14 cellular contexts compared by ENCODE assay signal in genomic region chr13:81540777-81541176, GRCh38.
DNase-seq lines count a peak whose midpoint lies in the region; ATAC-seq, FAIRE-seq and TF ChIP-seq lines count a peak whose summit lies in the region.
"Had no signal": no experiment of that assay in that cellular context is flagged by ENCODE, and none has a peak within 500 bp of the region (broad histone marks: within the 10 kb centered on the region; RNA-seq: fewer than 3 reads in every experiment).

No MANE protein-coding gene starts in this region.

- H3K36me3 Mint-ChIP-seq in astrocyte (ENCODE audit: low read depth, unreplicated experiment): no peaks in the 10 kb centered on the region
- H3K36me3 Mint-ChIP-seq in activated CD4-positive, alpha-beta T cell treated with anti-CD3 and anti-CD28 coated beads, Interleukin-2, amount 10 ng/mL, durations not matched to agents 7 days and 5 days (ENCODE audit: low read depth): no peaks in the 10 kb centered on the region
- H3K36me3 Mint-ChIP-seq: CD8-positive, alpha-beta memory T cell had no signal

- no peaks in the 10 kb centered on the region for H3K27me3 Mint-ChIP-seq in astrocyte (ENCODE audit: low read depth, unreplicated experiment)
- H3K27me3 Mint-ChIP-seq in activated CD4-positive, alpha-beta T cell treated with anti-CD3 and anti-CD28 coated beads, Interleukin-2, amount 10 ng/mL, durations not matched to agents 7 days and 5 days: no peaks in the 10 kb centered on the region
- H3K27me3 Mint-ChIP-seq: CD8-positive, alpha-beta memory T cell had no signal

- ATAC-seq in HG02571 (IDR thresholded peaks at IDR 0.05; ENCODE audit: unreplicated experiment): no peak
- ATAC-seq in HG03039 (IDR thresholded peaks at IDR 0.05; ENCODE audit: unreplicated experiment): no peak

- H3K4me2 ChIP-seq in KMS-11 (no peak overlapping the region), astrocyte (ENCODE audit: low read length) (no peak overlapping the region)

- peaks cover 1% of the 10 kb centered on the region for H3K4me1 Mint-ChIP-seq in astrocyte (ENCODE audit: low read depth, unreplicated experiment)
- no peaks in the 10 kb centered on the region for H3K4me1 Mint-ChIP-seq in activated CD4-positive, alpha-beta T cell treated with anti-CD3 and anti-CD28 coated beads, Interleukin-2, amount 10 ng/mL, durations not matched to agents 7 days and 5 days
- H3K4me1 Mint-ChIP-seq: CD8-positive, alpha-beta memory T cell had no signal

- H3K36me3 ChIP-seq in KMS-11 (ENCODE audit: insufficient read depth) (no peaks in the 10 kb centered on the region), astrocyte (ENCODE audit: insufficient read depth, low read length) (no peaks in the 10 kb centered on the region)
- H3K36me3 ChIP-seq: colonic mucosa, spleen had no signal

- no peaks in the 10 kb centered on the region for H3K9me3 ChIP-seq in astrocyte (ENCODE audit: insufficient read depth, low read depth, low read length)
- H3K9me3 ChIP-seq: colonic mucosa had no signal

- H2AFZ ChIP-seq in KMS-11 (ENCODE audit: low read depth) (no peak overlapping the region), astrocyte (ENCODE audit: low read depth, low read length) (no peak overlapping the region)

- H4K20me1 ChIP-seq in KMS-11 (ENCODE audit: insufficient read depth) (no peaks in the 10 kb centered on the region), astrocyte (ENCODE audit: insufficient read depth, low read length) (no peaks in the 10 kb centered on the region)

- H3K4me1 ChIP-seq in KMS-11 (ENCODE audit: low read depth, poor library complexity, severe bottlenecking): no peaks in the 10 kb centered on the region
- no peaks in the 10 kb centered on the region for H3K4me1 ChIP-seq in astrocyte (ENCODE audit: insufficient read depth, low read length)
- H3K4me1 ChIP-seq: colonic mucosa, spleen had no signal

- no peak for FAIRE-seq in astrocyte (lab: Jason Lieb, UNC)
- FAIRE-seq: GM12892 had no signal

- H3K9ac ChIP-seq in KMS-11 (no peak overlapping the region), astrocyte (ENCODE audit: low read length) (no peak overlapping the region)

- H3K4me3 ChIP-seq in KMS-11 (IDR thresholded peaks at IDR 0.05; ENCODE audit: insufficient read depth, low read depth, low read length) (no peak overlapping the region), astrocyte (ENCODE audit: insufficient read depth, low read depth, low read length) (no peak overlapping the region)
- H3K4me3 ChIP-seq: colonic mucosa, spleen had no signal

- no peaks in the 10 kb centered on the region for H3K9me3 Mint-ChIP-seq in astrocyte (ENCODE audit: unreplicated experiment)
- peaks cover 10% of the 10 kb centered on the region for H3K9me3 Mint-ChIP-seq in activated CD4-positive, alpha-beta T cell treated with anti-CD3 and anti-CD28 coated beads, Interleukin-2, amount 10 ng/mL, durations not matched to agents 7 days and 5 days

- CTCF ChIA-PET in activated CD4-positive, alpha-beta T cell treated with anti-CD3 and anti-CD28 coated beads, Interleukin-2, amount 10 ng/mL, durations not matched to agents 7 days and 5 days (lab: Charles Lee): no interaction called here

- POLR2A ChIA-PET in activated CD4-positive, alpha-beta T cell treated with anti-CD3 and anti-CD28 coated beads, Interleukin-2, amount 10 ng/mL, durations not matched to agents 7 days and 5 days (lab: Charles Lee): no interaction called here

- TF ChIP-seq CTCF in KMS-11 (conservative IDR thresholded peaks at IDR 0.05; ENCODE audit: low read depth, low read length) (peak; percentile 54; the same call in 1 of the 2 replicates), astrocyte (IDR thresholded peaks at IDR 0.05; ENCODE audit: insufficient read depth, low read depth, low read length) (peak; percentile 36)

- H3K79me2 ChIP-seq in KMS-11 (ENCODE audit: insufficient read depth, low read depth): no peaks in the 10 kb centered on the region
- no peaks in the 10 kb centered on the region for H3K79me2 ChIP-seq in astrocyte (ENCODE audit: insufficient read depth, low read length)

- no peak overlapping the region for H3K4me3 Mint-ChIP-seq in astrocyte (ENCODE audit: unreplicated experiment)
- H3K4me3 Mint-ChIP-seq in activated CD4-positive, alpha-beta T cell treated with anti-CD3 and anti-CD28 coated beads, Interleukin-2, amount 10 ng/mL, durations not matched to agents 7 days and 5 days: no peak overlapping the region
- H3K4me3 Mint-ChIP-seq: CD8-positive, alpha-beta memory T cell had no signal

- H3K27ac ChIP-seq in KMS-11 (no peak overlapping the region), astrocyte (ENCODE audit: low read depth, low read length) (no peak overlapping the region)
- H3K27ac ChIP-seq: colonic mucosa, spleen had no signal

- peak; percentile 13 for DNase-seq in D341Med (ENCODE audit: low spot score)
- no peak for DNase-seq in astrocyte (ENCODE audit: low read depth)
- peak; percentile 26 for DNase-seq in kidney tubule cell (ENCODE audit: low spot score)
- no peak for DNase-seq in activated CD4-positive, alpha-beta T cell treated with anti-CD3 and anti-CD28 coated beads, Interleukin-2, amount 10 ng/mL, durations not matched to agents 7 days and 5 days
- DNase-seq in hepatic stellate cell (ENCODE audit: low spot score): no peak
- DNase-seq: CD8-positive, alpha-beta memory T cell; colonic mucosa; IMR-90; NCI-H510A treated with DMSO at 0.1 percent for 48 hours; spleen had no signal

- no peak overlapping the region for H3K27ac Mint-ChIP-seq in astrocyte (ENCODE audit: unreplicated experiment)
- H3K27ac Mint-ChIP-seq in activated CD4-positive, alpha-beta T cell treated with anti-CD3 and anti-CD28 coated beads, Interleukin-2, amount 10 ng/mL, durations not matched to agents 7 days and 5 days: no peak overlapping the region
- H3K27ac Mint-ChIP-seq: CD8-positive, alpha-beta memory T cell had no signal

- no peaks in the 10 kb centered on the region for H3K27me3 ChIP-seq in KMS-11 (ENCODE audit: insufficient read depth, low read depth)
- H3K27me3 ChIP-seq in astrocyte (ENCODE audit: insufficient read depth, low read length): no peaks in the 10 kb centered on the region
- H3K27me3 ChIP-seq: colonic mucosa, spleen had no signal

Comparison
In these comparisons a context has a peak if more than half of its experiments do, and no peak if none do; other contexts are left out.
1. DNase-seq: peak in D341Med (single experiment) and kidney tubule cell (single experiment); none in astrocyte (single experiment), activated CD4-positive, alpha-beta T cell treated with anti-CD3 and anti-CD28 coated beads, Interleukin-2, amount 10 ng/mL, durations not matched to agents 7 days and 5 days (single experiment) and hepatic stellate cell (single experiment).